9 cellular contexts compared by ENCODE assay signal in genomic region chr5:119031047-119031886, GRCh38. TPM values are rescaled to one million over a fixed set of nuclear protein-coding genes. Genes with fewer than 3 reads are reported as not detected.
A peak's percentile ranks its signal among the peaks of the same experiment; 100 is the strongest.
DNase-seq lines count a peak whose midpoint lies in the region; ATAC-seq and TF ChIP-seq lines count a peak whose summit lies in the region.
"Had no signal": no experiment of that assay in that cellular context is flagged by ENCODE, and none has a peak within 500 bp of the region (broad histone marks: within the 10 kb centered on the region; RNA-seq: fewer than 3 reads in every experiment).

No MANE protein-coding gene starts in this region.

- ATAC-seq in GM19463 (IDR thresholded peaks at IDR 0.05; ENCODE audit: unreplicated experiment) = peak; percentile 73
- ATAC-seq in HG03097 (IDR thresholded peaks at IDR 0.05; ENCODE audit: low FRiP score, unreplicated experiment) = peak; percentile 73
- ATAC-seq in activated CD8-positive, alpha-beta T cell treated with anti-CD3 and anti-CD28 coated beads, Interleukin-2, amount 10 ng/mL, durations not matched to agents 7 days and 5 days = peak; percentile 61

- peak overlapping the region; percentile 79 for H3K27ac Mint-ChIP-seq in activated CD8-positive, alpha-beta T cell treated with anti-CD3 and anti-CD28 coated beads, Interleukin-2, amount 10 ng/mL, durations not matched to agents 7 days and 5 days

- POLR2A ChIA-PET in activated CD8-positive, alpha-beta T cell treated with anti-CD3 and anti-CD28 coated beads, Interleukin-2, amount 10 ng/mL, durations not matched to agents 7 days and 5 days (lab: Charles Lee) = no interaction called here

- H3K4me1 Mint-ChIP-seq in activated CD8-positive, alpha-beta T cell treated with anti-CD3 and anti-CD28 coated beads, Interleukin-2, amount 10 ng/mL, durations not matched to agents 7 days and 5 days (ENCODE audit: low read depth) = peaks cover 22% of the 10 kb centered on the region

- CTCF ChIA-PET in activated CD8-positive, alpha-beta T cell treated with anti-CD3 and anti-CD28 coated beads, Interleukin-2, amount 10 ng/mL, durations not matched to agents 7 days and 5 days (lab: Charles Lee) = interaction anchor here (0.6 to 2.5 kb wide), 8 partner anchors 9 to 381 kb away, joined by 3 to 12 read pairs (median 3); partner anchors contain the start of genes DMXL1 and DTWD2

- no peaks in the 10 kb centered on the region for H3K9me3 Mint-ChIP-seq in activated CD8-positive, alpha-beta T cell treated with anti-CD3 and anti-CD28 coated beads, Interleukin-2, amount 10 ng/mL, durations not matched to agents 7 days and 5 days (ENCODE audit: insufficient read depth)

- DNase-seq in GM10266 (ENCODE audit: extremely low spot score) (peak; percentile 50), NCI-H1105 treated with DMSO at 0.1 percent for 48 hours (lab: John Stamatoyannopoulos, UW) (no peak), hypothalamus (lab: John Stamatoyannopoulos, UW) (no peak), HT-29 (ENCODE audit: low spot score) (no peak)
- peak; percentile 28 for DNase-seq in activated CD8-positive, alpha-beta T cell treated with anti-CD3 and anti-CD28 coated beads, Interleukin-2, amount 10 ng/mL, durations not matched to agents 7 days and 5 days
- DNase-seq in activated CD8-positive, alpha-beta memory T cell treated with anti-CD3 and anti-CD28 coated beads, Interleukin-2, amount 50 U/mL, for 4 hours = no peak
- DNase-seq: NCI-H2029 treated with DMSO at 0.1 percent for 48 hours had no signal

- TF ChIP-seq CTCF in GM10266 (IDR thresholded peaks at IDR 0.05; ENCODE audit: control insufficient read depth, insufficient read depth, low read depth, missing control alignments) = no peak

- H3K4me3 Mint-ChIP-seq in activated CD8-positive, alpha-beta T cell treated with anti-CD3 and anti-CD28 coated beads, Interleukin-2, amount 10 ng/mL, durations not matched to agents 7 days and 5 days = peak overlapping the region; percentile 12

- peaks cover 2% of the 10 kb centered on the region for H3K36me3 Mint-ChIP-seq in activated CD8-positive, alpha-beta T cell treated with anti-CD3 and anti-CD28 coated beads, Interleukin-2, amount 10 ng/mL, durations not matched to agents 7 days and 5 days (ENCODE audit: low read depth)

- no peaks in the 10 kb centered on the region for H3K27me3 Mint-ChIP-seq in activated CD8-positive, alpha-beta T cell treated with anti-CD3 and anti-CD28 coated beads, Interleukin-2, amount 10 ng/mL, durations not matched to agents 7 days and 5 days (ENCODE audit: low read depth)

RNA-seq across cellular contexts. Expression of gene DMXL1, which starts 39.6 kb away (rescaled TPM):
- 10 to 100 TPM; 32.3 to 33.9 TPM for total RNA-seq in activated CD8-positive, alpha-beta T cell treated with anti-CD3 and anti-CD28 coated beads, Interleukin-2, amount 10 ng/mL, durations not matched to agents 7 days and 5 days
- 7.9 and 13.1 TPM in 2 replicates for total RNA-seq in HT-29 (2014; rRNA removed; shearing (Covaris generic))

RNA-seq across cellular contexts. Expression of gene DTWD2, which starts 42.9 kb away (rescaled TPM):
- total RNA-seq in activated CD8-positive, alpha-beta T cell treated with anti-CD3 and anti-CD28 coated beads, Interleukin-2, amount 10 ng/mL, durations not matched to agents 7 days and 5 days = 1 to 10 TPM; 2.6 to 3.3 TPM
- total RNA-seq in HT-29 (2014; rRNA removed; shearing (Covaris generic)) = 10.9 and 15.7 TPM in 2 replicates

Comparison
In these comparisons a context has a peak if more than half of its experiments do, and no peak if none do; other contexts are left out.
1. DNase-seq: peak in GM10266 (single experiment) and activated CD8-positive, alpha-beta T cell treated with anti-CD3 and anti-CD28 coated beads, Interleukin-2, amount 10 ng/mL, durations not matched to agents 7 days and 5 days (single experiment); none in NCI-H1105 treated with DMSO at 0.1 percent for 48 hours (single experiment), hypothalamus (0 of 51), HT-29 (single experiment) and activated CD8-positive, alpha-beta memory T cell treated with anti-CD3 and anti-CD28 coated beads, Interleukin-2, amount 50 U/mL, for 4 hours (single experiment).
2. Peak in every context shown above with its lines, with median percentiles within 50 percentile points of each other: ATAC-seq.